Comparison of ENCODE assay signal across 27 cellular contexts in genomic region chr1:231925864-231926263, GRCh38.
"Had no signal": no experiment of that assay in that cellular context is flagged by ENCODE, and none has a peak within 500 bp of the region (broad histone marks: within the 10 kb centered on the region; RNA-seq: fewer than 3 reads in every experiment).

No MANE protein-coding gene starts in this region.

- ATAC-seq: Panc1 had no signal

- H3K27ac ChIP-seq: brain microvascular endothelial cell, VCaP had no signal

- H3K27me3 ChIP-seq: brain microvascular endothelial cell had no signal

- H3K36me3 ChIP-seq: brain microvascular endothelial cell had no signal

- DNase-seq: activated B cell treated with CpG ODN at 0.5 μM for 24 hours; activated CD4-positive, alpha-beta memory T cell treated with anti-CD3 and anti-CD28 coated beads for 36 hours; activated CD4-positive, alpha-beta T cell treated with anti-CD3 and anti-CD28 coated beads for 4 hours; activated CD4-positive, alpha-beta T cell treated with anti-CD3 and anti-CD28 coated beads, Interleukin-2, amount 50 U/mL, for 1 hour; activated CD4-positive, CD25-positive, alpha-beta regulatory T cell treated with anti-CD3 and anti-CD28 coated beads, Interleukin-2, amount 50 U/mL, for 72 hours; activated CD8-positive, alpha-beta memory T cell treated with anti-CD3 and anti-CD28 coated beads, Interleukin-2, amount 50 U/mL, for 4 hours; activated effector memory CD4-positive, alpha-beta T cell treated with Interleukin-2 at 50 U/mL for 16 hours; activated naive CD4-positive, alpha-beta T cell treated with anti-CD3 and anti-CD28 coated beads, Interleukin-2, amount 10 ng/mL, durations not matched to agents 7 days and 5 days; activated naive CD8-positive, alpha-beta T cell treated with anti-CD3 and anti-CD28 coated beads, Interleukin-2, amount 50 U/mL, for 24 hours; activated T-cell treated with anti-CD3 and anti-CD28 coated beads, Interleukin-2, amount 50 U/mL, for 48 hours; anterior cingulate cortex; brain microvascular endothelial cell; Karpas-422; KBM-7; NCI-H1048; NCI-H1105 treated with DMSO at 0.1 percent for 48 hours; NCI-H1436; NCI-H1694; NCI-H1930; NCI-H345; NCI-H524 treated with DMSO at 0.1 percent for 48 hours; SW 1271; T-helper 1 cell; T-helper 2 cell; T-helper 9 cell had no signal
